25 cellular contexts compared by ENCODE assay signal in genomic region chr1:175210744-175211143, GRCh38. TPM values are rescaled to one million over a fixed set of nuclear protein-coding genes. Genes with fewer than 3 reads are reported as not detected.
DNase-seq lines count a peak whose midpoint lies in the region; ATAC-seq, FAIRE-seq and TF ChIP-seq lines count a peak whose summit lies in the region.
"Had no signal": no experiment of that assay in that cellular context is flagged by ENCODE, and none has a peak within 500 bp of the region (broad histone marks: within the 10 kb centered on the region; RNA-seq: fewer than 3 reads in every experiment).

No MANE protein-coding gene starts in this region.

- no peaks in the 10 kb centered on the region for H3K27me3 Mint-ChIP-seq in T-helper 1 cell treated with Interleukin-12 subunit alpha and Interleukin-12 subunit beta and Interleukin-4 antibody, amounts not matched to agents 30 μg/mL and 1 μg/mL, for 36 hours (ENCODE audit: low read depth)
- H3K27me3 Mint-ChIP-seq in CD8-positive, alpha-beta T cell (ENCODE audit: low read depth), result no peaks in the 10 kb centered on the region
- no peaks in the 10 kb centered on the region for H3K27me3 Mint-ChIP-seq in activated B cell treated with CpG ODN at 0.5 μM for 24 hours
- H3K27me3 Mint-ChIP-seq in naive thymus-derived CD4-positive, alpha-beta T cell, result no peaks in the 10 kb centered on the region
- H3K27me3 Mint-ChIP-seq in WTC11 (ENCODE audit: low read depth), result no peaks in the 10 kb centered on the region; the same call in 1 of the 2 replicates
- H3K27me3 Mint-ChIP-seq: progenitor cell of endocrine pancreas had no signal

- DNase-seq in T-helper 1 cell, result no peak
- DNase-seq in CD8-positive, alpha-beta T cell, result no peak
- no peak for DNase-seq in activated B cell treated with CpG ODN at 0.5 μM for 24 hours
- no peak for DNase-seq in naive thymus-derived CD4-positive, alpha-beta T cell
- no peak for DNase-seq in SIG-M5 treated with dmso at 0.1 percent for 504 hours (lab: John Stamatoyannopoulos, UW; ENCODE audit: unreplicated experiment)
- no peak for DNase-seq in HTR-8/SVneo (ENCODE audit: insufficient read length, low spot score)
- no peak for DNase-seq in WTC11 (ENCODE audit: low spot score)
- DNase-seq: activated CD4-positive, alpha-beta T cell treated with anti-CD3 and anti-CD28 coated beads, Interleukin-2, amount 50 U/mL, for 4 hours; activated T-cell treated with anti-CD3 and anti-CD28 coated beads, Interleukin-2, amount 50 U/mL, for 48 hours; DMS79 treated with DMSO at 0.1 percent for 48 hours; endodermal cell; esophagus squamous epithelium; islet precursor cell; Kasumi-1; NCI-H1048; NCI-H187; NCI-H748 treated with DMSO at 0.1 percent for 48 hours; SHP77 treated with DMSO at 0.1 percent for 48 hours; stimulated activated CD4-positive, alpha-beta T cell treated with anti-CD3 and anti-CD28 coated beads, Interleukin-1b, Interleukin-23, amount 100 ng/mL, for 48 hours had no signal

- intact Hi-C loops in CD8-positive, alpha-beta T cell (cut with DNase I, micrococcal nuclease), result loop anchor here in 1 of 2 experiments (10.0 kb wide), 1 partner anchor 1736 kb away; the partner anchor contains the start of gene PRDX6
- intact Hi-C loops in activated B cell treated with CpG ODN at 0.5 μM for 24 hours (cut with micrococcal nuclease), result no loop called here
- intact Hi-C loops in naive thymus-derived CD4-positive, alpha-beta T cell (cut with micrococcal nuclease), result loop anchor here in 1 of 2 donors (1.0 kb wide), 1 partner anchor 15 kb away; no protein-coding TSS in a partner anchor

- FAIRE-seq in HTR-8/SVneo (lab: Jason Lieb, UNC), result no peak

- H3K9me3 Mint-ChIP-seq in T-helper 1 cell treated with Interleukin-12 subunit alpha and Interleukin-12 subunit beta and Interleukin-4 antibody, amounts not matched to agents 30 μg/mL and 1 μg/mL, for 36 hours, result no peaks in the 10 kb centered on the region
- no peaks in the 10 kb centered on the region for H3K9me3 Mint-ChIP-seq in CD8-positive, alpha-beta T cell
- H3K9me3 Mint-ChIP-seq in activated B cell treated with CpG ODN at 0.5 μM for 24 hours (peaks cover 2% of the 10 kb centered on the region), WTC11 (peaks cover 14% of the 10 kb centered on the region)
- H3K9me3 Mint-ChIP-seq in naive thymus-derived CD4-positive, alpha-beta T cell, result peaks cover 0 to 5% (median 0%) of the 10 kb centered on the region in 11 donors
- H3K9me3 Mint-ChIP-seq: stimulated activated effector memory CD8-positive, alpha-beta T cell treated with anti-CD3 and anti-CD28 coated beads, Interleukin-12 subunit alpha, Interleukin-12 subunit beta, amount 100 ng/mL, for 72 hours had no signal

- no peaks in the 10 kb centered on the region for H3K36me3 ChIP-seq in CD8-positive, alpha-beta T cell (ENCODE audit: insufficient read depth, low read length)
- no peaks in the 10 kb centered on the region for H3K36me3 ChIP-seq in naive thymus-derived CD4-positive, alpha-beta T cell (ENCODE audit: control insufficient read depth in 2 of 3, insufficient read depth in 3 of 3, low read length in 3 of 3)
- H3K36me3 ChIP-seq: esophagus squamous epithelium, gastroesophageal sphincter had no signal

- H3K9me3 ChIP-seq in CD8-positive, alpha-beta T cell (ENCODE audit: low read length), result no peaks in the 10 kb centered on the region
- no peaks in the 10 kb centered on the region for H3K9me3 ChIP-seq in naive thymus-derived CD4-positive, alpha-beta T cell (ENCODE audit: control insufficient read depth in 2 of 3, low read length in 3 of 3)
- H3K9me3 ChIP-seq: gastroesophageal sphincter had no signal

- no peak for ATAC-seq in CD8-positive, alpha-beta T cell
- no peak for ATAC-seq in activated B cell treated with CpG ODN at 0.5 μM for 24 hours (ENCODE audit: low read depth)
- ATAC-seq in naive thymus-derived CD4-positive, alpha-beta T cell, result no peak
- no peak for ATAC-seq in WTC11
- ATAC-seq: gastroesophageal sphincter; stimulated activated effector memory CD8-positive, alpha-beta T cell treated with anti-CD3 and anti-CD28 coated beads, Interleukin-12 subunit alpha, Interleukin-12 subunit beta, amount 100 ng/mL, for 72 hours had no signal

- H3K4me1 ChIP-seq in CD8-positive, alpha-beta T cell (ENCODE audit: insufficient read depth, low read length), result peaks cover 55% of the 10 kb centered on the region
- peaks cover 55 to 70% of the 10 kb centered on the region in 2 donors for H3K4me1 ChIP-seq in naive thymus-derived CD4-positive, alpha-beta T cell (ENCODE audit: control insufficient read depth in 2 of 2, insufficient read depth in 2 of 2, low read length in 2 of 2)
- H3K4me1 ChIP-seq: esophagus squamous epithelium, gastroesophageal sphincter had no signal

- H3K27me3 ChIP-seq in CD8-positive, alpha-beta T cell (ENCODE audit: insufficient read depth, low read length), result no peaks in the 10 kb centered on the region
- H3K27me3 ChIP-seq in naive thymus-derived CD4-positive, alpha-beta T cell (ENCODE audit: control insufficient read depth in 2 of 2, insufficient read depth in 2 of 2, low read length in 2 of 2), result no peaks in the 10 kb centered on the region
- H3K27me3 ChIP-seq: gastroesophageal sphincter had no signal

- peaks cover 49% of the 10 kb centered on the region for H3K4me1 Mint-ChIP-seq in T-helper 1 cell treated with Interleukin-12 subunit alpha and Interleukin-12 subunit beta and Interleukin-4 antibody, amounts not matched to agents 30 μg/mL and 1 μg/mL, for 36 hours (ENCODE audit: low read depth)
- H3K4me1 Mint-ChIP-seq in CD8-positive, alpha-beta T cell (ENCODE audit: low read depth), result peaks cover 78% of the 10 kb centered on the region
- peaks cover 53% of the 10 kb centered on the region for H3K4me1 Mint-ChIP-seq in activated B cell treated with CpG ODN at 0.5 μM for 24 hours
- peaks cover 47 to 90% (median 77%) of the 10 kb centered on the region in 7 donors for H3K4me1 Mint-ChIP-seq in naive thymus-derived CD4-positive, alpha-beta T cell
- no peaks in the 10 kb centered on the region for H3K4me1 Mint-ChIP-seq in WTC11
- H3K4me1 Mint-ChIP-seq: endodermal cell had no signal

- CTCF ChIA-PET in CD8-positive, alpha-beta T cell (lab: Charles Lee), result interaction anchor here (0.8 to 2.6 kb wide), 5 partner anchors 10 to 108 kb away, joined by 3 to 16 read pairs (median 3); no protein-coding TSS in a partner anchor
- CTCF ChIA-PET in activated B cell treated with CpG ODN at 0.5 μM for 24 hours (lab: Charles Lee) (interaction anchor here (0.9 to 3.4 kb wide), 6 partner anchors 14 to 108 kb away, joined by 3 to 20 read pairs (median 10); no protein-coding TSS in a partner anchor), WTC11 (lab: Charles Lee) (no interaction called here)
- CTCF ChIA-PET in naive thymus-derived CD4-positive, alpha-beta T cell (lab: Charles Lee), result interaction anchor here (1.9 to 3.3 kb wide), 3 partner anchors 19 to 59 kb away, joined by 7 to 20 read pairs (median 12); no protein-coding TSS in a partner anchor

- POLR2A ChIA-PET in CD8-positive, alpha-beta T cell (lab: Charles Lee), result interaction anchor here (0.6 to 1.8 kb wide), 3 partner anchors 12 to 59 kb away, joined by 4 to 5 read pairs (median 5); no protein-coding TSS in a partner anchor
- POLR2A ChIA-PET in activated B cell treated with CpG ODN at 0.5 μM for 24 hours (lab: Charles Lee) (interaction anchor here (5.1 kb wide), 1 partner anchor 16 kb away, joined by 64 read pairs; the partner anchor contains the start of gene KIAA0040), WTC11 (lab: Charles Lee) (interaction anchor here (1.0 kb wide), 1 partner anchor 10 kb away, joined by 3 read pairs; no protein-coding TSS in a partner anchor)
- POLR2A ChIA-PET in naive thymus-derived CD4-positive, alpha-beta T cell (lab: Charles Lee), result interaction anchor here (2.8 to 3.6 kb wide), 2 partner anchors 18 to 22 kb away, joined by 17 to 42 read pairs; partner anchors contain the start of gene KIAA0040

- H3K27ac Mint-ChIP-seq in T-helper 1 cell treated with Interleukin-12 subunit alpha and Interleukin-12 subunit beta and Interleukin-4 antibody, amounts not matched to agents 30 μg/mL and 1 μg/mL, for 36 hours, result no peak overlapping the region
- H3K27ac Mint-ChIP-seq in CD8-positive, alpha-beta T cell, result peak overlapping the region; percentile 95
- peak overlapping the region; percentile 98 for H3K27ac Mint-ChIP-seq in activated B cell treated with CpG ODN at 0.5 μM for 24 hours
- peak overlapping the region; percentile 86 to 99 (median 95) for H3K27ac Mint-ChIP-seq in naive thymus-derived CD4-positive, alpha-beta T cell
- no peak overlapping the region for H3K27ac Mint-ChIP-seq in WTC11
- H3K27ac Mint-ChIP-seq: endodermal cell, progenitor cell of endocrine pancreas had no signal

- TF ChIP-seq CTCF in CD8-positive, alpha-beta T cell (IDR thresholded peaks at IDR 0.05), result no peak
- TF ChIP-seq CTCF in activated B cell treated with CpG ODN at 0.5 μM for 24 hours (IDR thresholded peaks at IDR 0.05) (no peak), WTC11 (IDR thresholded peaks at IDR 0.05) (no peak)

- peaks cover 6% of the 10 kb centered on the region for H3K36me3 Mint-ChIP-seq in T-helper 1 cell treated with Interleukin-12 subunit alpha and Interleukin-12 subunit beta and Interleukin-4 antibody, amounts not matched to agents 30 μg/mL and 1 μg/mL, for 36 hours (ENCODE audit: low read depth)
- H3K36me3 Mint-ChIP-seq in CD8-positive, alpha-beta T cell, result no peaks in the 10 kb centered on the region
- H3K36me3 Mint-ChIP-seq in activated B cell treated with CpG ODN at 0.5 μM for 24 hours (ENCODE audit: low read depth) (no peaks in the 10 kb centered on the region), WTC11 (no peaks in the 10 kb centered on the region)
- H3K36me3 Mint-ChIP-seq in naive thymus-derived CD4-positive, alpha-beta T cell, result peaks cover 0 to 12% (median 0%) of the 10 kb centered on the region in 5 donors
- H3K36me3 Mint-ChIP-seq: brain had no signal

- no peak overlapping the region for H3K27ac ChIP-seq in CD8-positive, alpha-beta T cell (ENCODE audit: low read depth, low read length)
- H3K27ac ChIP-seq in naive thymus-derived CD4-positive, alpha-beta T cell (ENCODE audit: low read depth, low read length), result no peak overlapping the region
- H3K27ac ChIP-seq: 22Rv1, esophagus squamous epithelium, gastroesophageal sphincter had no signal

- peak overlapping the region; percentile 7 for H3K4me3 Mint-ChIP-seq in T-helper 1 cell treated with Interleukin-12 subunit alpha and Interleukin-12 subunit beta and Interleukin-4 antibody, amounts not matched to agents 30 μg/mL and 1 μg/mL, for 36 hours
- no peak overlapping the region for H3K4me3 Mint-ChIP-seq in CD8-positive, alpha-beta T cell
- no peak overlapping the region for H3K4me3 Mint-ChIP-seq in activated B cell treated with CpG ODN at 0.5 μM for 24 hours
- peak overlapping the region in 7 of 10 donors; percentile 3 to 96 (median 83) for H3K4me3 Mint-ChIP-seq in naive thymus-derived CD4-positive, alpha-beta T cell
- no peak overlapping the region for H3K4me3 Mint-ChIP-seq in WTC11
- H3K4me3 Mint-ChIP-seq: brain, endodermal cell had no signal

- H3K4me3 ChIP-seq in CD8-positive, alpha-beta T cell (ENCODE audit: low read depth, low read length), result no peak overlapping the region
- no peak overlapping the region for H3K4me3 ChIP-seq in naive thymus-derived CD4-positive, alpha-beta T cell (ENCODE audit: low read length)
- H3K4me3 ChIP-seq: esophagus squamous epithelium, gastroesophageal sphincter had no signal

RNA-seq across cellular contexts. Expression of gene KIAA0040, which starts 18.2 kb away (rescaled TPM):
- total RNA-seq in CD8-positive, alpha-beta T cell, result 1 to 10 TPM; 8.7 to 9.6 TPM
- total RNA-seq in activated B cell treated with CpG ODN at 0.5 μM for 24 hours (55.5 and 57.2 TPM in 2 replicates), WTC11 (2021) (8.8 to 15.0 TPM (median 11.9 TPM) in 3 replicates)
- 10 to 100 TPM; 21.7 to 88.1 (median 27.0) TPM for total RNA-seq in naive thymus-derived CD4-positive, alpha-beta T cell
- polyA plus RNA-seq in naive thymus-derived CD4-positive, alpha-beta T cell, result 10 to 100 TPM; 31.7 to 33.0 TPM

Comparison
In these comparisons a context has a peak if more than half of its experiments do, and no peak if none do; other contexts are left out.
1. H3K27ac Mint-ChIP-seq: peak in CD8-positive, alpha-beta T cell (single experiment), activated B cell treated with CpG ODN at 0.5 μM for 24 hours (single experiment) and naive thymus-derived CD4-positive, alpha-beta T cell (9 of 9); none in T-helper 1 cell treated with Interleukin-12 subunit alpha and Interleukin-12 subunit beta and Interleukin-4 antibody, amounts not matched to agents 30 μg/mL and 1 μg/mL, for 36 hours (single experiment) and WTC11 (single experiment).
2. H3K4me3 Mint-ChIP-seq: peak in T-helper 1 cell treated with Interleukin-12 subunit alpha and Interleukin-12 subunit beta and Interleukin-4 antibody, amounts not matched to agents 30 μg/mL and 1 μg/mL, for 36 hours (single experiment) and naive thymus-derived CD4-positive, alpha-beta T cell (7 of 10); none in CD8-positive, alpha-beta T cell (single experiment), activated B cell treated with CpG ODN at 0.5 μM for 24 hours (single experiment) and WTC11 (single experiment).